In genomic region chr13:67230774-67231480, GRCh38 we compare ENCODE assay signal across 8 cellular contexts. TPM values are rescaled to one million over a fixed set of nuclear protein-coding genes. Genes with fewer than 3 reads are reported as not detected.
DNase-seq lines count a peak whose midpoint lies in the region; ATAC-seq, FAIRE-seq and TF ChIP-seq lines count a peak whose summit lies in the region.

No MANE protein-coding gene starts in this region.

- H3K4me3 ChIP-seq in kidney (ENCODE audit: low read length in 2 of 2) (peak overlapping the region; percentile 92 to 95), spleen (peak overlapping the region; percentile 66 to 88 (median 74))

- TF ChIP-seq CTCF in kidney (IDR thresholded peaks at IDR 0.05; ENCODE audit: borderline replicate concordance, extremely low read depth, insufficient read depth) (no peak), spleen (IDR thresholded peaks at IDR 0.05 in 8 of 11, conservative IDR thresholded peaks at IDR 0.05 in 3 of 11) (no peak)

- no peak for FAIRE-seq in kidney (lab: Jason Lieb, UNC)

- H3K36me3 ChIP-seq in kidney (ENCODE audit: control insufficient read depth in 1 of 2, insufficient read depth in 2 of 2, low read length in 2 of 2) (no peaks in the 10 kb centered on the region), spleen (no peaks in the 10 kb centered on the region)

- peaks cover 0 to 46% (median 7%) of the 10 kb centered on the region in 7 donors for H3K27me3 ChIP-seq in spleen (replicated peaks in 1 of 7)

- DNase-seq in DMS53 treated with DMSO at 0.1 percent for 48 hours (lab: John Stamatoyannopoulos, UW; ENCODE audit: unreplicated experiment): peak; percentile 14
- DNase-seq in HK-2 (ENCODE audit: unreplicated experiment): peak; percentile 56
- peak; percentile 55 for DNase-seq in SK-MEL-5 (ENCODE audit: low read depth, low spot score)
- peak; percentile 54 for DNase-seq in cerebellar cortex (ENCODE audit: low spot score)
- DNase-seq in kidney: peak; percentile 84
- DNase-seq in spleen: peak; percentile 87
- DNase-seq in RKO (ENCODE audit: low spot score): no peak

- intact Hi-C loops in kidney (cut with DNase I) (no loop called here), spleen (cut with DNase I; ENCODE audit: low total_unique reads) (no loop called here)

- TF ChIP-seq POLR2A in spleen (IDR thresholded peaks at IDR 0.05): no peak

- 0 to 4% (median 1%) methylated on average over 42 to 47 of the region's 47 CpGs for WGBS in spleen, 5 donors

- peak overlapping the region; percentile 88 to 90 for H3K9ac ChIP-seq in kidney (ENCODE audit: low read length in 2 of 2)

- H3K27ac ChIP-seq in kidney (ENCODE audit: low read depth in 2 of 2, low read length in 2 of 2): peak overlapping the region; percentile 87 to 97
- H3K27ac ChIP-seq in spleen: peak overlapping the region; percentile 59 to 92 (median 84)

- peak; percentile 34 for ATAC-seq in GM21367 (IDR thresholded peaks at IDR 0.05; ENCODE audit: unreplicated experiment)

- H3K9me3 ChIP-seq in kidney (ENCODE audit: control insufficient read depth in 1 of 2, low read length in 2 of 2): no peaks in the 10 kb centered on the region
- no peaks in the 10 kb centered on the region for H3K9me3 ChIP-seq in spleen

- H3K4me1 ChIP-seq in kidney (ENCODE audit: control insufficient read depth in 1 of 2, insufficient read depth in 1 of 2, low read depth in 1 of 2, low read length in 2 of 2) (peaks cover 5 to 6% of the 10 kb centered on the region in 2 donors), spleen (peaks cover 3 to 41% (median 23%) of the 10 kb centered on the region in 6 donors)

- in situ Hi-C loops in SK-MEL-5 (cut with HindIII; ENCODE audit: low pct_unique_long_range_greater_than_20kb, low sequenced_read_pairs): no loop called here

RNA-seq across cellular contexts. Expression of gene PCDH9, which starts 0.8 kb away (rescaled TPM):
- total RNA-seq in SK-MEL-5 (2014; rRNA removed; shearing (Covaris generic)): 1.4 and 1.9 TPM in 2 replicates
- polyA plus RNA-seq in SK-MEL-5 (2015; cell fraction: cytosol; rRNA removed): 2.2 and 2.3 TPM in 2 replicates
- polyA plus RNA-seq in SK-MEL-5 (2015; cell fraction: nucleus; rRNA removed): 2.0 and 2.8 TPM in 2 replicates
- total RNA-seq in kidney (9.5 TPM), spleen (1 to 10 TPM; 1.8 to 8.1 (median 4.3) TPM)
- polyA plus RNA-seq in kidney (ENCODE audit: insufficient read depth, low read depth, low replicate concordance) (1.6 TPM), spleen (1 to 10 TPM in 1 of 3 donors, under 1 TPM in 2; 0.24 to 1.1 (median 0.45) TPM)
